ENCODE assay signal across 19 cellular contexts in genomic region chr2:118050386-118050785, GRCh38. TPM values are rescaled to one million over a fixed set of nuclear protein-coding genes. Genes with fewer than 3 reads are reported as not detected.
A peak's percentile ranks its signal among the peaks of the same experiment; 100 is the strongest.
DNase-seq lines count a peak whose midpoint lies in the region; TF ChIP-seq lines count a peak whose summit lies in the region.
"Had no signal": no experiment of that assay in that cellular context is flagged by ENCODE, and none has a peak within 500 bp of the region (broad histone marks: within the 10 kb centered on the region; RNA-seq: fewer than 3 reads in every experiment).

No MANE protein-coding gene starts in this region.

- no peak overlapping the region for H2AFZ ChIP-seq in neural cell (ENCODE audit: low read depth, low read length)

- no peaks in the 10 kb centered on the region for H3K79me2 ChIP-seq in DOHH2 (ENCODE audit: control insufficient read depth, low read length)
- no peaks in the 10 kb centered on the region for H3K79me2 ChIP-seq in neural cell (replicated peaks; ENCODE audit: insufficient read depth, low read length)

- peaks cover 61% of the 10 kb centered on the region for H3K4me1 ChIP-seq in DOHH2 (ENCODE audit: control insufficient read depth, low read length)
- H3K4me1 ChIP-seq: ascending aorta had no signal

- H3K9me2 ChIP-seq in DOHH2 (replicated peaks; ENCODE audit: control insufficient read depth, low read length) (no peaks in the 10 kb centered on the region), neural cell (ENCODE audit: insufficient read depth, low read length) (no peaks in the 10 kb centered on the region)

- TF ChIP-seq EP300 in neural cell (conservative IDR thresholded peaks at IDR 0.05; ENCODE audit: poor library complexity, severe bottlenecking): no peak

- H3K27ac ChIP-seq in DOHH2 (ENCODE audit: low read depth, low read length) (no peak overlapping the region), neural cell (ENCODE audit: low read length) (peak overlapping the region; percentile 82)
- H3K27ac ChIP-seq: ascending aorta, heart right ventricle, pancreas, tibial nerve had no signal

- H3K4me3 ChIP-seq in DOHH2 (ENCODE audit: low read length): no peak overlapping the region
- H3K4me3 ChIP-seq in neural cell (ENCODE audit: low read length): peak overlapping the region; percentile 6
- H3K4me3 ChIP-seq: ascending aorta, heart right ventricle, lung, pancreas, tibial nerve had no signal

- H4K20me1 ChIP-seq in DOHH2 (ENCODE audit: control insufficient read depth, insufficient read depth, low read depth, low read length) (no peaks in the 10 kb centered on the region), neural cell (ENCODE audit: insufficient read depth) (no peaks in the 10 kb centered on the region)

- DNase-seq in HT-29 (ENCODE audit: low spot score): peak; percentile 63
- peak; percentile 69 for DNase-seq in amniotic epithelial cell (ENCODE audit: low read depth)
- DNase-seq in DMS53 treated with DMSO at 0.1 percent for 48 hours (lab: John Stamatoyannopoulos, UW; ENCODE audit: unreplicated experiment): no peak
- no peak for DNase-seq in SW 1271 (lab: John Stamatoyannopoulos, UW)
- DNase-seq in dedifferentiated amniotic fluid mesenchymal stem cell (ENCODE audit: extremely low spot score): no peak
- DNase-seq: activated naive CD4-positive, alpha-beta T cell; activated T-cell treated with anti-CD3 and anti-CD28 coated beads for 4 hours; heart right ventricle; MM.1S; NCI-H1436 treated with DMSO at 0.1 percent for 48 hours; NCI-H2227 treated with DMSO at 0.1 percent for 48 hours; pancreas; stimulated activated CD4-positive, alpha-beta T cell treated with anti-CD3 and anti-CD28 coated beads, Interleukin-2, amount 100 ng/mL, for 24 hours; stimulated activated naive CD4-positive, alpha-beta T cell treated with Interleukin-2 at 50 U/mL for 16 hours had no signal

- H3K9me3 ChIP-seq in DOHH2 (ENCODE audit: control insufficient read depth, insufficient read depth, low read length) (no peaks in the 10 kb centered on the region), neural cell (ENCODE audit: low read length) (no peaks in the 10 kb centered on the region)
- H3K9me3 ChIP-seq: ascending aorta, heart right ventricle, pancreas, tibial nerve had no signal

- H3K4me2 ChIP-seq in DOHH2 (ENCODE audit: low read length) (peak overlapping the region; percentile 52), neural cell (ENCODE audit: low read length) (no peak overlapping the region)

- H3K36me3 ChIP-seq in DOHH2 (ENCODE audit: control insufficient read depth, low read length) (no peaks in the 10 kb centered on the region), neural cell (ENCODE audit: insufficient read depth, low read length) (no peaks in the 10 kb centered on the region)
- H3K36me3 ChIP-seq: ascending aorta, heart right ventricle, pancreas, tibial nerve had no signal

- TF ChIP-seq CTCF in DOHH2 (IDR thresholded peaks at IDR 0.05; ENCODE audit: low read depth, low read length, poor library complexity, severe bottlenecking) (no peak), neural cell (IDR thresholded peaks at IDR 0.05; ENCODE audit: poor library complexity, severe bottlenecking) (no peak)

- no peaks in the 10 kb centered on the region for H3K27me3 ChIP-seq in DOHH2 (ENCODE audit: control insufficient read depth, low read length)
- no peaks in the 10 kb centered on the region for H3K27me3 ChIP-seq in neural cell (ENCODE audit: insufficient read depth, low read depth, low read length)
- H3K27me3 ChIP-seq: ascending aorta, pancreas had no signal

- peak overlapping the region; percentile 3 for H3K9ac ChIP-seq in neural cell (ENCODE audit: low read length)

- peaks cover 5% of the 10 kb centered on the region for H3F3A ChIP-seq in DOHH2 (ENCODE audit: control insufficient read depth, insufficient read depth)
- no peaks in the 10 kb centered on the region for H3F3A ChIP-seq in neural cell (ENCODE audit: insufficient read depth, low read length, poor library complexity, severe bottlenecking)

- no peak for TF ChIP-seq RAD21 in neural cell (conservative IDR thresholded peaks at IDR 0.05)

TF ChIP-seq in neural cell, 6 proteins besides CTCF, POLR2A, EP300 and RAD21:
- TF ChIP-seq POLR2AphosphoS5 (IDR thresholded peaks at IDR 0.05) (no peak), SMC3 (conservative IDR thresholded peaks at IDR 0.05; ENCODE audit: poor library complexity) (no peak), REST (IDR thresholded peaks at IDR 0.05; ENCODE audit: borderline replicate concordance) (no peak), EZH2 (IDR thresholded peaks at IDR 0.05; ENCODE audit: borderline replicate concordance, insufficient read depth, low read length, poor library complexity, severe bottlenecking) (no peak), TAF1 (IDR thresholded peaks at IDR 0.05; ENCODE audit: low read depth) (no peak), MXI1 (conservative IDR thresholded peaks at IDR 0.05; ENCODE audit: poor library complexity, severe bottlenecking) (no peak)

RNA-seq across cellular contexts. Expression of gene CCDC93, which starts 36.5 kb away (rescaled TPM):
- 6.5 and 9.2 TPM in 2 replicates for total RNA-seq in HT-29 (2014; rRNA removed; shearing (Covaris generic))
- polyA plus RNA-seq in neural cell: 98.4 and 112 TPM in 2 replicates
- polyA minus RNA-seq in neural cell: 63.6 and 69.6 TPM in 2 replicates

RNA-seq across cellular contexts. Expression of gene INSIG2, which starts 37.9 kb away (rescaled TPM):
- 4.4 and 4.9 TPM in 2 replicates for total RNA-seq in HT-29 (2014; rRNA removed; shearing (Covaris generic))
- 27.1 and 30.3 TPM in 2 replicates for polyA plus RNA-seq in neural cell
- 25.6 and 34.2 TPM in 2 replicates for polyA minus RNA-seq in neural cell

Comparison
In these comparisons a context has a peak if more than half of its experiments do, and no peak if none do; other contexts are left out.
1. DNase-seq: peak in HT-29 (single experiment) and amniotic epithelial cell (single experiment); none in DMS53 treated with DMSO at 0.1 percent for 48 hours (single experiment), SW 1271 (0 of 2) and dedifferentiated amniotic fluid mesenchymal stem cell (single experiment).